In the genomic region with DNA sequence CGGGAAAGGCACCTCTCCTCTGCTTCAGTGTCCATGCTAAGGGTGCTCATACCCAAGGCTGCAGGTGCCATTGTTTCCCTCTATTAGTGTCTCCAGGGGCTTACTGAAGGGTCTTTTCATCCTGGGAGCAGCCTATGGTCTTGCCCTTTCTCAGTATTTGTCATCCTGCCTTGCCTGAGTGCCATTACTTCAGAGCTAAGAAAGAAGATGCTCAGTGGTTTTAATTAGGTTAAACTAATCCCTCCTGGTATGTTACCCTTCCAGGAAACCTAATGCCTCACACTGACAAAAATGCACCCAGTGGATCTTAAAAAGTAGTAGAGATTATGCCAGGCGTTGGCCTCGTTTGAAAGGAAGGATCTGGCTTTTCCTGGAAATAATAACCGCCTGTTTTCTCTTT, we compare ENCODE assay signal across 3 cellular contexts.
TF ChIP-seq lines count a peak whose summit lies in the region.

No MANE protein-coding gene starts in this region.

TF ChIP-seq in GM23338, 12 proteins besides CTCF, POLR2A, EP300 and RAD21 (continues in another document):
- TF ChIP-seq EZH2 (IDR thresholded peaks at IDR 0.05; ENCODE audit: low read depth, unreplicated experiment) (no peak), STAT1 (IDR thresholded peaks at IDR 0.05; ENCODE audit: unreplicated experiment) (no peak), CREB1 (CRISPR knock-in tag; IDR thresholded peaks at IDR 0.05; ENCODE audit: low read depth) (no peak), ZNF114 (CRISPR knock-in tag; IDR thresholded peaks at IDR 0.05) (no peak), NANOG (IDR thresholded peaks at IDR 0.05; ENCODE audit: borderline replicate concordance) (no peak), EZH2phosphoT487 (IDR thresholded peaks at IDR 0.05; ENCODE audit: unreplicated experiment) (no peak)
- TF ChIP-seq, protein P1, sequence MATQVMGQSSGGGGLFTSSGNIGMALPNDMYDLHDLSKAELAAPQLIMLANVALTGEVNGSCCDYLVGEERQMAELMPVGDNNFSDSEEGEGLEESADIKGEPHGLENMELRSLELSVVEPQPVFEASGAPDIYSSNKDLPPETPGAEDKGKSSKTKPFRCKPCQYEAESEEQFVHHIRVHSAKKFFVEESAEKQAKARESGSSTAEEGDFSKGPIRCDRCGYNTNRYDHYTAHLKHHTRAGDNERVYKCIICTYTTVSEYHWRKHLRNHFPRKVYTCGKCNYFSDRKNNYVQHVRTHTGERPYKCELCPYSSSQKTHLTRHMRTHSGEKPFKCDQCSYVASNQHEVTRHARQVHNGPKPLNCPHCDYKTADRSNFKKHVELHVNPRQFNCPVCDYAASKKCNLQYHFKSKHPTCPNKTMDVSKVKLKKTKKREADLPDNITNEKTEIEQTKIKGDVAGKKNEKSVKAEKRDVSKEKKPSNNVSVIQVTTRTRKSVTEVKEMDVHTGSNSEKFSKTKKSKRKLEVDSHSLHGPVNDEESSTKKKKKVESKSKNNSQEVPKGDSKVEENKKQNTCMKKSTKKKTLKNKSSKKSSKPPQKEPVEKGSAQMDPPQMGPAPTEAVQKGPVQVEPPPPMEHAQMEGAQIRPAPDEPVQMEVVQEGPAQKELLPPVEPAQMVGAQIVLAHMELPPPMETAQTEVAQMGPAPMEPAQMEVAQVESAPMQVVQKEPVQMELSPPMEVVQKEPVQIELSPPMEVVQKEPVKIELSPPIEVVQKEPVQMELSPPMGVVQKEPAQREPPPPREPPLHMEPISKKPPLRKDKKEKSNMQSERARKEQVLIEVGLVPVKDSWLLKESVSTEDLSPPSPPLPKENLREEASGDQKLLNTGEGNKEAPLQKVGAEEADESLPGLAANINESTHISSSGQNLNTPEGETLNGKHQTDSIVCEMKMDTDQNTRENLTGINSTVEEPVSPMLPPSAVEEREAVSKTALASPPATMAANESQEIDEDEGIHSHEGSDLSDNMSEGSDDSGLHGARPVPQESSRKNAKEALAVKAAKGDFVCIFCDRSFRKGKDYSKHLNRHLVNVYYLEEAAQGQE (IDR thresholded peaks at IDR 0.05; ENCODE audit: unreplicated experiment) = no peak
- TF ChIP-seq, protein P2, sequence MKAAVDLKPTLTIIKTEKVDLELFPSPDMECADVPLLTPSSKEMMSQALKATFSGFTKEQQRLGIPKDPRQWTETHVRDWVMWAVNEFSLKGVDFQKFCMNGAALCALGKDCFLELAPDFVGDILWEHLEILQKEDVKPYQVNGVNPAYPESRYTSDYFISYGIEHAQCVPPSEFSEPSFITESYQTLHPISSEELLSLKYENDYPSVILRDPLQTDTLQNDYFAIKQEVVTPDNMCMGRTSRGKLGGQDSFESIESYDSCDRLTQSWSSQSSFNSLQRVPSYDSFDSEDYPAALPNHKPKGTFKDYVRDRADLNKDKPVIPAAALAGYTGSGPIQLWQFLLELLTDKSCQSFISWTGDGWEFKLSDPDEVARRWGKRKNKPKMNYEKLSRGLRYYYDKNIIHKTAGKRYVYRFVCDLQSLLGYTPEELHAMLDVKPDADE (IDR thresholded peaks at IDR 0.05) = no peak

TF ChIP-seq in K562, 482 proteins besides CTCF, POLR2A, EP300 and RAD21:
- no peak for TF ChIP-seq ZNF24 (IDR thresholded peaks at IDR 0.05)
- TF ChIP-seq ZNF324 (CRISPR knock-in tag; IDR thresholded peaks at IDR 0.05) = no peak
- TF ChIP-seq ZKSCAN8 (CRISPR knock-in tag; IDR thresholded peaks at IDR 0.05) = no peak
- TF ChIP-seq, protein P3, sequence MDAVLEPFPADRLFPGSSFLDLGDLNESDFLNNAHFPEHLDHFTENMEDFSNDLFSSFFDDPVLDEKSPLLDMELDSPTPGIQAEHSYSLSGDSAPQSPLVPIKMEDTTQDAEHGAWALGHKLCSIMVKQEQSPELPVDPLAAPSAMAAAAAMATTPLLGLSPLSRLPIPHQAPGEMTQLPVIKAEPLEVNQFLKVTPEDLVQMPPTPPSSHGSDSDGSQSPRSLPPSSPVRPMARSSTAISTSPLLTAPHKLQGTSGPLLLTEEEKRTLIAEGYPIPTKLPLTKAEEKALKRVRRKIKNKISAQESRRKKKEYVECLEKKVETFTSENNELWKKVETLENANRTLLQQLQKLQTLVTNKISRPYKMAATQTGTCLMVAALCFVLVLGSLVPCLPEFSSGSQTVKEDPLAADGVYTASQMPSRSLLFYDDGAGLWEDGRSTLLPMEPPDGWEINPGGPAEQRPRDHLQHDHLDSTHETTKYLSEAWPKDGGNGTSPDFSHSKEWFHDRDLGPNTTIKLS (IDR thresholded peaks at IDR 0.05; ENCODE audit: borderline replicate concordance, low read depth) = no peak
- TF ChIP-seq, protein P4, sequence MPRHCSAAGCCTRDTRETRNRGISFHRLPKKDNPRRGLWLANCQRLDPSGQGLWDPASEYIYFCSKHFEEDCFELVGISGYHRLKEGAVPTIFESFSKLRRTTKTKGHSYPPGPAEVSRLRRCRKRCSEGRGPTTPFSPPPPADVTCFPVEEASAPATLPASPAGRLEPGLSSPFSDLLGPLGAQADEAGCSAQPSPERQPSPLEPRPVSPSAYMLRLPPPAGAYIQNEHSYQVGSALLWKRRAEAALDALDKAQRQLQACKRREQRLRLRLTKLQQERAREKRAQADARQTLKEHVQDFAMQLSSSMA (CRISPR knock-in tag; IDR thresholded peaks at IDR 0.05) = no peak
- TF ChIP-seq KDM5B (IDR thresholded peaks at IDR 0.05; ENCODE audit: insufficient replicate concordance, low read depth, low read length) = no peak
- TF ChIP-seq GABPA (tag; conservative IDR thresholded peaks at IDR 0.05; ENCODE audit: low read depth) = no peak
- TF ChIP-seq, protein P5, sequence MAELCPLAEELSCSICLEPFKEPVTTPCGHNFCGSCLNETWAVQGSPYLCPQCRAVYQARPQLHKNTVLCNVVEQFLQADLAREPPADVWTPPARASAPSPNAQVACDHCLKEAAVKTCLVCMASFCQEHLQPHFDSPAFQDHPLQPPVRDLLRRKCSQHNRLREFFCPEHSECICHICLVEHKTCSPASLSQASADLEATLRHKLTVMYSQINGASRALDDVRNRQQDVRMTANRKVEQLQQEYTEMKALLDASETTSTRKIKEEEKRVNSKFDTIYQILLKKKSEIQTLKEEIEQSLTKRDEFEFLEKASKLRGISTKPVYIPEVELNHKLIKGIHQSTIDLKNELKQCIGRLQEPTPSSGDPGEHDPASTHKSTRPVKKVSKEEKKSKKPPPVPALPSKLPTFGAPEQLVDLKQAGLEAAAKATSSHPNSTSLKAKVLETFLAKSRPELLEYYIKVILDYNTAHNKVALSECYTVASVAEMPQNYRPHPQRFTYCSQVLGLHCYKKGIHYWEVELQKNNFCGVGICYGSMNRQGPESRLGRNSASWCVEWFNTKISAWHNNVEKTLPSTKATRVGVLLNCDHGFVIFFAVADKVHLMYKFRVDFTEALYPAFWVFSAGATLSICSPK (IDR thresholded peaks at IDR 0.05; ENCODE audit: borderline replicate concordance) = no peak
- TF ChIP-seq, protein P6, sequence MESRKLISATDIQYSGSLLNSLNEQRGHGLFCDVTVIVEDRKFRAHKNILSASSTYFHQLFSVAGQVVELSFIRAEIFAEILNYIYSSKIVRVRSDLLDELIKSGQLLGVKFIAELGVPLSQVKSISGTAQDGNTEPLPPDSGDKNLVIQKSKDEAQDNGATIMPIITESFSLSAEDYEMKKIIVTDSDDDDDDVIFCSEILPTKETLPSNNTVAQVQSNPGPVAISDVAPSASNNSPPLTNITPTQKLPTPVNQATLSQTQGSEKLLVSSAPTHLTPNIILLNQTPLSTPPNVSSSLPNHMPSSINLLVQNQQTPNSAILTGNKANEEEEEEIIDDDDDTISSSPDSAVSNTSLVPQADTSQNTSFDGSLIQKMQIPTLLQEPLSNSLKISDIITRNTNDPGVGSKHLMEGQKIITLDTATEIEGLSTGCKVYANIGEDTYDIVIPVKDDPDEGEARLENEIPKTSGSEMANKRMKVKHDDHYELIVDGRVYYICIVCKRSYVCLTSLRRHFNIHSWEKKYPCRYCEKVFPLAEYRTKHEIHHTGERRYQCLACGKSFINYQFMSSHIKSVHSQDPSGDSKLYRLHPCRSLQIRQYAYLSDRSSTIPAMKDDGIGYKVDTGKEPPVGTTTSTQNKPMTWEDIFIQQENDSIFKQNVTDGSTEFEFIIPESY (CRISPR knock-in tag; IDR thresholded peaks at IDR 0.05) = no peak
TF ChIP-seq in K562: peak in this region for 0.

TF ChIP-seq in SK-N-SH treated with all-trans-retinoic acid at 6 μM for 48 hours, 23 proteins besides CTCF, POLR2A, EP300 and RAD21:
- TF ChIP-seq ZFP30 (CRISPR knock-in tag; IDR thresholded peaks at IDR 0.05) = no peak
- TF ChIP-seq, protein P7, sequence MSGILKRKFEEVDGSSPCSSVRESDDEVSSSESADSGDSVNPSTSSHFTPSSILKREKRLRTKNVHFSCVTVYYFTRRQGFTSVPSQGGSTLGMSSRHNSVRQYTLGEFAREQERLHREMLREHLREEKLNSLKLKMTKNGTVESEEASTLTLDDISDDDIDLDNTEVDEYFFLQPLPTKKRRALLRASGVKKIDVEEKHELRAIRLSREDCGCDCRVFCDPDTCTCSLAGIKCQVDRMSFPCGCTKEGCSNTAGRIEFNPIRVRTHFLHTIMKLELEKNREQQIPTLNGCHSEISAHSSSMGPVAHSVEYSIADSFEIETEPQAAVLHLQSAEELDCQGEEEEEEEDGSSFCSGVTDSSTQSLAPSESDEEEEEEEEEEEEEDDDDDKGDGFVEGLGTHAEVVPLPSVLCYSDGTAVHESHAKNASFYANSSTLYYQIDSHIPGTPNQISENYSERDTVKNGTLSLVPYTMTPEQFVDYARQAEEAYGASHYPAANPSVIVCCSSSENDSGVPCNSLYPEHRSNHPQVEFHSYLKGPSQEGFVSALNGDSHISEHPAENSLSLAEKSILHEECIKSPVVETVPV (CRISPR knock-in tag; IDR thresholded peaks at IDR 0.05) = no peak
- no peak for TF ChIP-seq ISL1 (CRISPR knock-in tag; IDR thresholded peaks at IDR 0.05)
- TF ChIP-seq ZNF70 (CRISPR knock-in tag; IDR thresholded peaks at IDR 0.05) = no peak
- no peak for TF ChIP-seq SNAI2 (CRISPR knock-in tag; IDR thresholded peaks at IDR 0.05)
- TF ChIP-seq, protein P8, sequence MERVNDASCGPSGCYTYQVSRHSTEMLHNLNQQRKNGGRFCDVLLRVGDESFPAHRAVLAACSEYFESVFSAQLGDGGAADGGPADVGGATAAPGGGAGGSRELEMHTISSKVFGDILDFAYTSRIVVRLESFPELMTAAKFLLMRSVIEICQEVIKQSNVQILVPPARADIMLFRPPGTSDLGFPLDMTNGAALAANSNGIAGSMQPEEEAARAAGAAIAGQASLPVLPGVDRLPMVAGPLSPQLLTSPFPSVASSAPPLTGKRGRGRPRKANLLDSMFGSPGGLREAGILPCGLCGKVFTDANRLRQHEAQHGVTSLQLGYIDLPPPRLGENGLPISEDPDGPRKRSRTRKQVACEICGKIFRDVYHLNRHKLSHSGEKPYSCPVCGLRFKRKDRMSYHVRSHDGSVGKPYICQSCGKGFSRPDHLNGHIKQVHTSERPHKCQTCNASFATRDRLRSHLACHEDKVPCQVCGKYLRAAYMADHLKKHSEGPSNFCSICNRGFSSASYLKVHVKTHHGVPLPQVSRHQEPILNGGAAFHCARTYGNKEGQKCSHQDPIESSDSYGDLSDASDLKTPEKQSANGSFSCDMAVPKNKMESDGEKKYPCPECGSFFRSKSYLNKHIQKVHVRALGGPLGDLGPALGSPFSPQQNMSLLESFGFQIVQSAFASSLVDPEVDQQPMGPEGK (CRISPR knock-in tag; IDR thresholded peaks at IDR 0.05; ENCODE audit: borderline replicate concordance) = no peak
- no peak for TF ChIP-seq TCF4 (CRISPR knock-in tag; IDR thresholded peaks at IDR 0.05; ENCODE audit: borderline replicate concordance)
